1 cellular context compared by ENCODE assay signal in genomic region chr20:53590122-53590521, GRCh38.
TF ChIP-seq lines count a peak whose summit lies in the region.

No MANE protein-coding gene starts in this region.

TF ChIP-seq in K562, 482 proteins besides CTCF, POLR2A, EP300 and RAD21:
- TF ChIP-seq, protein P1, sequence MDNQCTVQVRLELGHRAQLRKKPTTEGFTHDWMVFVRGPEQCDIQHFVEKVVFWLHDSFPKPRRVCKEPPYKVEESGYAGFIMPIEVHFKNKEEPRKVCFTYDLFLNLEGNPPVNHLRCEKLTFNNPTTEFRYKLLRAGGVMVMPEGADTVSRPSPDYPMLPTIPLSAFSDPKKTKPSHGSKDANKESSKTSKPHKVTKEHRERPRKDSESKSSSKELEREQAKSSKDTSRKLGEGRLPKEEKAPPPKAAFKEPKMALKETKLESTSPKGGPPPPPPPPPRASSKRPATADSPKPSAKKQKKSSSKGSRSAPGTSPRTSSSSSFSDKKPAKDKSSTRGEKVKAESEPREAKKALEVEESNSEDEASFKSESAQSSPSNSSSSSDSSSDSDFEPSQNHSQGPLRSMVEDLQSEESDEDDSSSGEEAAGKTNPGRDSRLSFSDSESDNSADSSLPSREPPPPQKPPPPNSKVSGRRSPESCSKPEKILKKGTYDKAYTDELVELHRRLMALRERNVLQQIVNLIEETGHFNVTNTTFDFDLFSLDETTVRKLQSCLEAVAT (IDR thresholded peaks at IDR 0.05): peak in 1 of 2 experiments; percentile 16; a peak in 1 of 4 replicates
- TF ChIP-seq, protein P2, sequence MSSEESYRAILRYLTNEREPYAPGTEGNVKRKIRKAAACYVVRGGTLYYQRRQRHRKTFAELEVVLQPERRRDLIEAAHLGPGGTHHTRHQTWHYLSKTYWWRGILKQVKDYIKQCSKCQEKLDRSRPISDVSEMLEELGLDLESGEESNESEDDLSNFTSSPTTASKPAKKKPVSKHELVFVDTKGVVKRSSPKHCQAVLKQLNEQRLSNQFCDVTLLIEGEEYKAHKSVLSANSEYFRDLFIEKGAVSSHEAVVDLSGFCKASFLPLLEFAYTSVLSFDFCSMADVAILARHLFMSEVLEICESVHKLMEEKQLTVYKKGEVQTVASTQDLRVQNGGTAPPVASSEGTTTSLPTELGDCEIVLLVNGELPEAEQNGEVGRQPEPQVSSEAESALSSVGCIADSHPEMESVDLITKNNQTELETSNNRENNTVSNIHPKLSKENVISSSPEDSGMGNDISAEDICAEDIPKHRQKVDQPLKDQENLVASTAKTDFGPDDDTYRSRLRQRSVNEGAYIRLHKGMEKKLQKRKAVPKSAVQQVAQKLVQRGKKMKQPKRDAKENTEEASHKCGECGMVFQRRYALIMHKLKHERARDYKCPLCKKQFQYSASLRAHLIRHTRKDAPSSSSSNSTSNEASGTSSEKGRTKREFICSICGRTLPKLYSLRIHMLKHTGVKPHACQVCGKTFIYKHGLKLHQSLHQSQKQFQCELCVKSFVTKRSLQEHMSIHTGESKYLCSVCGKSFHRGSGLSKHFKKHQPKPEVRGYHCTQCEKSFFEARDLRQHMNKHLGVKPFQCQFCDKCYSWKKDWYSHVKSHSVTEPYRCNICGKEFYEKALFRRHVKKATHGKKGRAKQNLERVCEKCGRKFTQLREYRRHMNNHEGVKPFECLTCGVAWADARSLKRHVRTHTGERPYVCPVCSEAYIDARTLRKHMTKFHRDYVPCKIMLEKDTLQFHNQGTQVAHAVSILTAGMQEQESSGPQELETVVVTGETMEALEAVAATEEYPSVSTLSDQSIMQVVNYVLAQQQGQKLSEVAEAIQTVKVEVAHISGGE (CRISPR knock-in tag; IDR thresholded peaks at IDR 0.05): peak in 1 of 3 experiments; percentile 87; a peak in 2 of 6 replicates
